In the genomic region with DNA sequence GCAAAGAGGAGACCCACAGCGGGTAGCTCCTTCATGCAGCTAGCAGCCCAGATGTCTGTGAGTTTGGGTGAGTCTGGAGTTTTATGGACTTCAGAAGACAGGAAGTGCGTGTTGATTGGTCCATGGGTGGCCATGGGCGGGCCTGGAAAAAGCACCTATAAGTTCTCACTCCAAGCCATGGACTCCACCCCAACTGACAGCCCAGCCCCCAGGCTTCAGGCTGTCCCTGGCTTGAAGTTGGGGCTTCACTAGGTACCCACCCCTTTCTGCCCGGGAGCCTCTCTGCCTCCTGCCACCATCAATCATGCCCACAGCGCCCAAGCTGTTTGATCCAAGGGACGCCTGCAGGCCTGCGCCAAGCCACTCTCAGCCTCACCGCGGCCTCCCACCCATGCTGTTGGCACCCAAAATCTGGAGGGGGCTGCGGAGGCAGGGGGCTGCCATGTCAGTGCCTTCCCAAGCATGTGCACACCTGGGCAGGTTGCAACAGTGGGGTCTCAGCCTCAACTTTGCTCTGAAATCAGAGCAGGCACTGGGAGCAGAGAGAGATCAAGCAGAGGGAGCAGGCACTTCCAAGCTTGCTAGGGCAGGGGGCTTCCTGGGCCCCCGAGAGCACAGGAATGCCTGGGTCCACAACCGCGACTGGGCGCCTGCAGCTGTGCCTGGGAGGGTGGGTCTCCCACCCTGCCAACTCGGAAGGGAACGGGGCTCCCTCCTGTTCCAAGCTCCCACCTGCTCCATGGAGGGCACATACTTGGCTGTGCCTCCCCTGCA, we compare ENCODE assay signal across 9 cellular contexts.
DNase-seq lines count a peak whose midpoint lies in the region; ATAC-seq and TF ChIP-seq lines count a peak whose summit lies in the region.
"Had no signal": no experiment of that assay in that cellular context is flagged by ENCODE, and none has a peak within 500 bp of the region (broad histone marks: within the 10 kb centered on the region; RNA-seq: fewer than 3 reads in every experiment).

No MANE protein-coding gene starts in this region.

- H3K4me3 ChIP-seq in mammary epithelial cell (replicated peaks in 1 of 3; ENCODE audit: insufficient read depth in 1 of 3, low read depth in 2 of 3, low read length in 3 of 3) = no peak overlapping the region
- peak overlapping the region; percentile 71 for H3K4me3 ChIP-seq in iPS-20b (ENCODE audit: low read length)
- H3K4me3 ChIP-seq in testis = peak overlapping the region; percentile 49 to 59

- no peak overlapping the region for H2AFZ ChIP-seq in mammary epithelial cell (ENCODE audit: low read depth, low read length)

- no peak overlapping the region for H3K27ac ChIP-seq in mammary epithelial cell (ENCODE audit: insufficient read depth, low read depth, low read length)
- H3K27ac ChIP-seq in iPS-20b (ENCODE audit: low read length) = no peak overlapping the region
- H3K27ac ChIP-seq in testis = no peak overlapping the region

- in situ Hi-C loops in mammary epithelial cell (cut with MboI; ENCODE audit: low sequenced_read_pairs in 2 of 2) = no loop called here

- H3K9me3 ChIP-seq in mammary epithelial cell (replicated peaks; ENCODE audit: insufficient read depth, low read length) = peaks cover 16% of the 10 kb centered on the region
- H3K9me3 ChIP-seq in iPS-20b (ENCODE audit: insufficient read depth, low read depth, low read length) = no peaks in the 10 kb centered on the region
- no peaks in the 10 kb centered on the region for H3K9me3 ChIP-seq in testis

- CTCF ChIA-PET in mammary epithelial cell (lab: Charles Lee; ENCODE audit: low non-redundant PET) = no interaction called here

- H3K4me1 ChIP-seq in mammary epithelial cell (ENCODE audit: insufficient read depth, low read length) = no peaks in the 10 kb centered on the region
- peaks cover under 1% of the 10 kb centered on the region; the same call in 1 of the 2 replicates for H3K4me1 ChIP-seq in iPS-20b (ENCODE audit: insufficient read depth, low read length)
- peaks cover 3% of the 10 kb centered on the region for H3K4me1 ChIP-seq in testis

- H3K36me3 ChIP-seq in mammary epithelial cell (ENCODE audit: insufficient read depth, low read length) (no peaks in the 10 kb centered on the region), iPS-20b (ENCODE audit: insufficient read depth, low read depth, low read length) (no peaks in the 10 kb centered on the region), testis (ENCODE audit: low read depth, missing control alignments) (no peaks in the 10 kb centered on the region)

- intact Hi-C loops in mammary epithelial cell (cut with micrococcal nuclease) = no loop called here
- intact Hi-C loops in testis (cut with DNase I; ENCODE audit: low total_unique reads) = no loop called here

- peak; percentile 76 for DNase-seq in NCI-H146 (lab: John Stamatoyannopoulos, UW)
- peak; percentile 15 for DNase-seq in mammary epithelial cell
- DNase-seq in testis = peak; percentile 65
- DNase-seq in T-helper 1 cell = no peak
- DNase-seq: effector CD4-positive, alpha-beta T cell; NCI-H1436 treated with DMSO at 0.1 percent for 48 hours had no signal

- H3K79me2 ChIP-seq in mammary epithelial cell (ENCODE audit: insufficient read depth, low read length) = no peaks in the 10 kb centered on the region

- ATAC-seq in GM18870 (IDR thresholded peaks at IDR 0.05; ENCODE audit: unreplicated experiment) (no peak), GM21423 (IDR thresholded peaks at IDR 0.05; ENCODE audit: unreplicated experiment) (no peak)

- H4K20me1 ChIP-seq in mammary epithelial cell (ENCODE audit: insufficient read depth, low read length) = no peaks in the 10 kb centered on the region

- TF ChIP-seq CTCF in mammary epithelial cell (conservative IDR thresholded peaks at IDR 0.05 in 1 of 2, IDR thresholded peaks at IDR 0.05 in 1 of 2; ENCODE audit: extremely low read depth in 1 of 2, insufficient read depth in 1 of 2, low read depth in 1 of 2, low read length in 2 of 2) (no peak), testis (IDR thresholded peaks at IDR 0.05) (no peak)

- dilution Hi-C loops in mammary epithelial cell (cut with HindIII; ENCODE audit: low sequenced_read_pairs) = no loop called here

- BruUV-seq in mammary epithelial cell (replicated peaks; lab: Mats Ljungman, UMichigan) = no TSS peak

- WGBS in mammary epithelial cell (ENCODE audit: low coverage, missing lambda C conversion rate) = 71% methylated on average over 14 of the region's 16 CpGs
- 60 to 76% methylated on average over 7 to 15 of the region's 16 CpGs for WGBS in testis, 2 donors

- no peak overlapping the region for H3K4me2 ChIP-seq in mammary epithelial cell (ENCODE audit: insufficient read depth, low read depth, low read length)

- H3K27me3 ChIP-seq in mammary epithelial cell (ENCODE audit: insufficient read depth, low read length) (no peaks in the 10 kb centered on the region), iPS-20b (ENCODE audit: insufficient read depth, low read length) (peaks cover 21% of the 10 kb centered on the region), testis (no peaks in the 10 kb centered on the region)

- H3K9ac ChIP-seq in mammary epithelial cell (ENCODE audit: insufficient read depth, low read length) = no peak overlapping the region
- H3K9ac ChIP-seq in iPS-20b (ENCODE audit: low read depth, low read length) = peak overlapping the region; percentile 32; the same call in 1 of the 2 replicates

- TF ChIP-seq POLR2A in testis (IDR thresholded peaks at IDR 0.05) = no peak

Comparison
In these comparisons a context has a peak if more than half of its experiments do, and no peak if none do; other contexts are left out.
1. DNase-seq: peak in NCI-H146 (single experiment), mammary epithelial cell (single experiment) and testis (single experiment); none in T-helper 1 cell (0 of 5).
2. H3K4me3 ChIP-seq: peak in iPS-20b (single experiment) and testis (2 of 2); none in mammary epithelial cell (0 of 3).